ENCODE assay signal across 8 cellular contexts in the genomic region with DNA sequence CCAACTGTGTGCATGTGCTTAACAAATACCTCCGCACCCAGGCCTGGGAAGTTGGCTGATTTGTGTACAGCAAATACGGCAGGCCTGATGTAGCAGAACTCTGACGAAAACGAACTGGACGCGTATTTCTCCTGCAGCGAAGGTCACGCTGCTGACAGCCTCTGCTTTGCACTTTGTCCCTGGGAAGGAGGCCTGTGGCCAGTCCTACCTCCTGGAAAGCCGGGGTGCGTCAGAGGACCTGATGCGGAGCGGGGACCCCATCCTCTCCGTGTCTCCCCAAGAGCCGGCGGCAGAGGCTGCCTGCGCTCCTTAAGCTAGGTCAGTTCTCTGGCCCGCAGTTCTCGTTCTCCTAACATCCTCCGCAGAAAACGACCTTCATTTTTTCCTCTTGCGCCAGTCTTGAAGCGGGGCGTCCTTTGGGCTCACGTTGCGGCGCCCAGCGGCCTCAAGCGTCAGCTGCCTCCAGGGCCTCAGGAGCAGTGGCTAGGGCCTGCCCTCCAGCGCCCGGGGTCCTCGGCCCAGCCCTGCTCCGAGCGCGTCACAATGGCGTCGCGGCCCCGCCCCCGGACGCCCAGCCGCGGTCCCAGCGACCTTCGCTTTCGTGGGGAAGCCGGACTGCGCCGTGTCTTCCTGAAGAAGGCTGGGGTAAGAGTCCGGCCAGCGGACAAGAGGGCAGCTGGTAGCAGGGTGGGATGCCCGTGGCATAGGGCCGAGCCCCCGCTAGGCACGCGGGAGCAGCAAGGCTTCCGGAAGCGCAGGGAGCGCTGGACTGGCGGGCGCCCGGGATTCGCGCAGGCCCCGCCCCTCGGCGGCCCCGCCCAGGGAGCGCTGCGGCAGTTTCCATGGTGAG. TPM values are rescaled to one million over a fixed set of nuclear protein-coding genes. Genes with fewer than 3 reads are reported as not detected.
DNase-seq lines count a peak whose midpoint lies in the region; ATAC-seq and TF ChIP-seq lines count a peak whose summit lies in the region.

A gene (plus strand): TSS at position 821 of the 850 bp plus-strand sequence. CDS start 38,703 bp downstream, outside the sequence.

- ATAC-seq in GM21528 (IDR thresholded peaks at IDR 0.05; ENCODE audit: low FRiP score, unreplicated experiment), result peak; percentile 97

- peak within 1 kb of the TSS; percentile 97 for H3K27ac ChIP-seq in RWPE1

- peak within 1 kb of the TSS; percentile 99 for H3K27ac Mint-ChIP-seq in nephron progenitor cell
- H3K27ac Mint-ChIP-seq in stimulated activated naive CD8-positive, alpha-beta T cell treated with anti-CD3 and anti-CD28 coated beads, Interleukin-15, Interleukin-2, amounts not matched to agents 100 ng/mL and 50 ng/mL, for 24 hours, result peak within 1 kb of the TSS; percentile 95

- H3K4me1 Mint-ChIP-seq in nephron progenitor cell, result peaks cover 17% of the 10 kb centered on the region
- peaks cover 28% of the 10 kb centered on the region for H3K4me1 Mint-ChIP-seq in stimulated activated naive CD8-positive, alpha-beta T cell treated with anti-CD3 and anti-CD28 coated beads, Interleukin-15, Interleukin-2, amounts not matched to agents 100 ng/mL and 50 ng/mL, for 24 hours (ENCODE audit: low read depth)

- peak within 1 kb of the TSS; percentile 95 for H3K4me3 Mint-ChIP-seq in nephron progenitor cell
- peak within 1 kb of the TSS; percentile 96 for H3K4me3 Mint-ChIP-seq in stimulated activated naive CD8-positive, alpha-beta T cell treated with anti-CD3 and anti-CD28 coated beads, Interleukin-15, Interleukin-2, amounts not matched to agents 100 ng/mL and 50 ng/mL, for 24 hours

- no peak for TF ChIP-seq CTCF in RWPE1 (conservative IDR thresholded peaks at IDR 0.05; ENCODE audit: low read depth)
- peak; percentile 22 for TF ChIP-seq CTCF in fibroblast of the aortic adventitia (IDR thresholded peaks at IDR 0.05; ENCODE audit: insufficient read depth, low read length)
- TF ChIP-seq CTCF in nephron progenitor cell (IDR thresholded peaks at IDR 0.05), result no peak

- peak; percentile 65 for DNase-seq in DMS79 treated with DMSO at 0.1 percent for 48 hours (lab: John Stamatoyannopoulos, UW)
- peak; percentile 84 for DNase-seq in HuH-7 (ENCODE audit: low spot score)
- peak; percentile 82 for DNase-seq in RWPE1 (ENCODE audit: low spot score)
- DNase-seq in activated effector memory CD4-positive, alpha-beta T cell treated with anti-CD3 and anti-CD28 coated beads, Interleukin-2, amount 50 U/mL, for 16 hours, result peak; percentile 95
- peak; percentile 82 for DNase-seq in fibroblast of the aortic adventitia (ENCODE audit: low read depth)
- peak; percentile 86 for DNase-seq in nephron progenitor cell

- H3K27me3 Mint-ChIP-seq in nephron progenitor cell (ENCODE audit: low read depth, poor library complexity), result no peaks in the 10 kb centered on the region
- no peaks in the 10 kb centered on the region for H3K27me3 Mint-ChIP-seq in stimulated activated naive CD8-positive, alpha-beta T cell treated with anti-CD3 and anti-CD28 coated beads, Interleukin-15, Interleukin-2, amounts not matched to agents 100 ng/mL and 50 ng/mL, for 24 hours

- peak within 1 kb of the TSS; percentile 95 for H3K4me3 ChIP-seq in fibroblast of the aortic adventitia (ENCODE audit: low read depth, low read length)

- CTCF ChIA-PET in RWPE1 (lab: Yijun Ruan, JAX), result interaction anchor here (0.7 to 1.2 kb wide), 2 partner anchors 20 to 29 kb away, joined by 3 read pairs; no protein-coding TSS in a partner anchor

- H3K36me3 Mint-ChIP-seq in nephron progenitor cell (ENCODE audit: low read depth), result peaks cover 10% of the 10 kb centered on the region
- H3K36me3 Mint-ChIP-seq in stimulated activated naive CD8-positive, alpha-beta T cell treated with anti-CD3 and anti-CD28 coated beads, Interleukin-15, Interleukin-2, amounts not matched to agents 100 ng/mL and 50 ng/mL, for 24 hours (ENCODE audit: low read depth), result peaks cover 11% of the 10 kb centered on the region

- H3K9me3 Mint-ChIP-seq in nephron progenitor cell, result peaks cover 8% of the 10 kb centered on the region
- H3K9me3 Mint-ChIP-seq in stimulated activated naive CD8-positive, alpha-beta T cell treated with anti-CD3 and anti-CD28 coated beads, Interleukin-15, Interleukin-2, amounts not matched to agents 100 ng/mL and 50 ng/mL, for 24 hours, result no peaks in the 10 kb centered on the region

- POLR2A ChIA-PET in RWPE1 (lab: Yijun Ruan, JAX; ENCODE audit: low non-redundant PET), result interaction anchor here (0.6 to 1.4 kb wide), 4 partner anchors 17 to 474 kb away, joined by 3 to 10 read pairs (median 6); no protein-coding TSS in a partner anchor

RNA-seq across cellular contexts. Expression of the gene that starts here (rescaled TPM):
- 6.1 and 36.5 TPM in 2 replicates for total RNA-seq in fibroblast of the aortic adventitia (ENCODE audit: low replicate concordance)

Comparison
In these comparisons a context has a peak if more than half of its experiments do, and no peak if none do; other contexts are left out.
1. Peak in every context shown above with its lines: DNase-seq, ATAC-seq, H3K4me3 ChIP-seq and H3K27ac ChIP-seq.